Comparison of ENCODE assay signal across 19 cellular contexts in the genomic region with DNA sequence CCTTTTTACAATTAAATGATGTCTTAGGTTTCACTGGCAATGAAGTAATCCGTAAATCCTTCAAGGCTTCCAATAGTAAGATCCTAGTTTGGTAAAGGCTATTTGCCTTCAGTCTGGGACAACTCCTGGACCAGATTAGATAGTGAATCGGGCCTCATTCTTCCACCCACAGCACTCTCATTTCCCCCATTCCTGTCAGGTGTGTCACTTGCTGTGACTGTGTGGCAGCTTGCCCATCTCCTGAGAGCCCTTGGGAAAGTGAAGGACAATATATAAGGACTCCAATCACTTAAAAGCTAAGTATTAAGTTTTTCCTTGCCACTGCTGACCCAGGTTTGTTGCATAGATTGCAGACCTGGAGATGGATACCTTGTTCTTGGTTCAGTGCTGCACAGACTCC. TPM values are rescaled to one million over a fixed set of nuclear protein-coding genes. Genes with fewer than 3 reads are reported as not detected.
DNase-seq lines count a peak whose midpoint lies in the region; ATAC-seq, FAIRE-seq and TF ChIP-seq lines count a peak whose summit lies in the region.
"Had no signal": no experiment of that assay in that cellular context is flagged by ENCODE, and none has a peak within 500 bp of the region (broad histone marks: within the 10 kb centered on the region; RNA-seq: fewer than 3 reads in every experiment).

No MANE protein-coding gene starts in this region.

- intact Hi-C loops in Calu3 (cut with micrococcal nuclease; ENCODE audit: unreplicated experiment) (no loop called here), PC-3 (cut with micrococcal nuclease) (loop anchor here (10.0 kb wide), 1 partner anchor 961 kb away; no protein-coding TSS in a partner anchor), endothelial cell of umbilical vein (cut with micrococcal nuclease) (loop anchor here (10.0 kb wide), 2 partner anchors 661 to 1701 kb away; no protein-coding TSS in a partner anchor)

- ATAC-seq in PC-3 (peak; percentile 66), T-cell (replicated peaks in 1 of 4) (no peak)
- ATAC-seq: activated T-helper 17 cell treated with anti-CD3 and anti-CD28 coated beads, Interleukin-2, amount 50 U/mL, for 72 hours had no signal

- no peaks in the 10 kb centered on the region for H3K9me2 ChIP-seq in PC-3 (replicated peaks; ENCODE audit: low read length)

- WGBS in trophoblast cell (ENCODE audit: extremely low coverage, insufficient coverage, insufficient read length), result no CpG with 5 or more reads among the region's 2 CpGs

- H3K36me3 Mint-ChIP-seq in Calu3 (ENCODE audit: insufficient read depth, unreplicated experiment) (peaks cover 1% of the 10 kb centered on the region), T-cell (no peaks in the 10 kb centered on the region)

- peak overlapping the region; percentile 18 for H2BK120ac ChIP-seq in trophoblast cell (ENCODE audit: insufficient read depth, low read length, poor library complexity)

- H3K27me3 Mint-ChIP-seq in Calu3 (ENCODE audit: unreplicated experiment), result no peaks in the 10 kb centered on the region
- H3K27me3 Mint-ChIP-seq in T-cell, result peaks cover 9 to 17% of the 10 kb centered on the region in 2 donors
- H3K27me3 Mint-ChIP-seq: progenitor cell of endocrine pancreas had no signal

- no peak overlapping the region for H3K14ac ChIP-seq in trophoblast cell (ENCODE audit: low read length)

- H3K9me3 Mint-ChIP-seq in Calu3 (ENCODE audit: low read depth, unreplicated experiment) (no peaks in the 10 kb centered on the region), T-cell (no peaks in the 10 kb centered on the region)
- H3K9me3 Mint-ChIP-seq: activated T-helper 17 cell treated with anti-CD3 and anti-CD28 coated beads, Interleukin-2, amount 50 U/mL, for 72 hours had no signal

- H3K27ac ChIP-seq in PC-3 (ENCODE audit: low read length) (no peak overlapping the region), endothelial cell of umbilical vein (ENCODE audit: insufficient read depth, low read depth, low read length) (no peak overlapping the region), trophoblast cell (ENCODE audit: low read depth, low read length) (peak overlapping the region; percentile 27)
- H3K27ac ChIP-seq: cardiac muscle cell had no signal

- FAIRE-seq in endothelial cell of umbilical vein (lab: Jason Lieb, UNC), result no peak

- H3K36me3 ChIP-seq in PC-3 (ENCODE audit: low read depth, low read length) (no peaks in the 10 kb centered on the region), endothelial cell of umbilical vein (ENCODE audit: control insufficient read depth in 2 of 2, extremely low read depth in 1 of 2, insufficient read depth in 2 of 2, low read length in 2 of 2) (peaks cover 0 to under 1% of the 10 kb centered on the region in 2 experiments), trophoblast cell (ENCODE audit: control insufficient read depth in 1 of 2, insufficient read depth in 2 of 2, low read length in 2 of 2) (no peaks in the 10 kb centered on the region)
- H3K36me3 ChIP-seq: BE2C, cardiac muscle cell had no signal

- H2AK5ac ChIP-seq in trophoblast cell (ENCODE audit: low read length), result no peak overlapping the region

- H3K9me3 ChIP-seq in PC-3 (ENCODE audit: low read length) (no peaks in the 10 kb centered on the region), endothelial cell of umbilical vein (replicated peaks; ENCODE audit: control insufficient read depth, insufficient read depth, low read length) (no peaks in the 10 kb centered on the region), trophoblast cell (ENCODE audit: insufficient read depth, low read depth, low read length) (no peaks in the 10 kb centered on the region)
- H3K9me3 ChIP-seq: BE2C had no signal

- H3K23ac ChIP-seq in trophoblast cell (ENCODE audit: low read length), result no peak overlapping the region

- peak overlapping the region; percentile 6 for H2BK5ac ChIP-seq in trophoblast cell (ENCODE audit: low read depth, low read length, poor library complexity)

- H4K91ac ChIP-seq in trophoblast cell (ENCODE audit: low read depth, low read length), result no peak overlapping the region

- H3K18ac ChIP-seq in trophoblast cell (ENCODE audit: low read length), result no peak overlapping the region

- H3K27me3 ChIP-seq in PC-3 (ENCODE audit: low read length) (no peaks in the 10 kb centered on the region), endothelial cell of umbilical vein (ENCODE audit: control insufficient read depth in 2 of 2, insufficient read depth in 2 of 2, low read length in 2 of 2) (no peaks in the 10 kb centered on the region), trophoblast cell (ENCODE audit: insufficient read depth, low read length) (no peaks in the 10 kb centered on the region)
- H3K27me3 ChIP-seq: cardiac muscle cell had no signal

- peak; percentile 40 for DNase-seq in Calu3
- DNase-seq in PC-3, result peak; percentile 78
- DNase-seq in endothelial cell of umbilical vein (ENCODE audit: low read depth, low spot score), result peak; percentile 33
- DNase-seq in trophoblast cell, result peak; percentile 46 to 73
- DNase-seq in T-cell, result no peak
- no peak for DNase-seq in hepatic stellate cell (ENCODE audit: low spot score)
- DNase-seq in NCI-H1930 (lab: John Stamatoyannopoulos, UW), result no peak
- DNase-seq in SK-N-DZ (ENCODE audit: low spot score), result no peak
- DNase-seq: activated CD4-positive, alpha-beta T cell treated with anti-CD3 and anti-CD28 coated beads, Interleukin-2, amount 50 U/mL, for 48 hours; BE2C; H7; midbrain; NCI-H1092; RPMI8226; stimulated activated CD4-positive, alpha-beta T cell treated with anti-CD3 and anti-CD28 coated beads, Interleukin-2, amount 100 ng/mL, for 48 hours; T-helper 9 cell had no signal

- no peak overlapping the region for H4K8ac ChIP-seq in trophoblast cell (ENCODE audit: low read depth, low read length)

- no peaks in the 10 kb centered on the region for H3F3A ChIP-seq in PC-3 (ENCODE audit: low read length, unreplicated experiment)

- BruUV-seq in Calu3 (replicated peaks; lab: Mats Ljungman, UMichigan), result no TSS peak
- no TSS peak for BruUV-seq in PC-3 (replicated peaks; lab: Mats Ljungman, UMichigan)
- no TSS peak for BruUV-seq in endothelial cell of umbilical vein (replicated peaks; lab: Mats Ljungman, UMichigan)

- H3K4ac ChIP-seq in trophoblast cell (ENCODE audit: low read depth, low read length), result no peak overlapping the region

- no peak overlapping the region for H3K9ac ChIP-seq in PC-3 (ENCODE audit: low read length)
- H3K9ac ChIP-seq in endothelial cell of umbilical vein (replicated peaks; ENCODE audit: extremely low read depth, insufficient read depth, low read length), result no peak overlapping the region
- H3K9ac ChIP-seq in trophoblast cell (ENCODE audit: low read length), result no peak overlapping the region

- H2AFZ ChIP-seq in PC-3 (ENCODE audit: low read length) (no peak overlapping the region), endothelial cell of umbilical vein (ENCODE audit: low read depth, low read length) (no peak overlapping the region), trophoblast cell (ENCODE audit: insufficient read depth, low read length, poor library complexity) (no peak overlapping the region)

- no peaks in the 10 kb centered on the region for H4K20me1 ChIP-seq in PC-3 (ENCODE audit: low read length)
- no peaks in the 10 kb centered on the region for H4K20me1 ChIP-seq in endothelial cell of umbilical vein (replicated peaks; ENCODE audit: control insufficient read depth, extremely low read depth, insufficient read depth, low read length)

- H3K4me3 Mint-ChIP-seq in Calu3 (ENCODE audit: low read depth, unreplicated experiment) (no peak overlapping the region), T-cell (no peak overlapping the region)
- H3K4me3 Mint-ChIP-seq: activated T-helper 17 cell treated with anti-CD3 and anti-CD28 coated beads, Interleukin-2, amount 50 U/mL, for 72 hours had no signal

- H3K4me1 ChIP-seq in PC-3 (ENCODE audit: insufficient read depth, low read length), result peaks cover 25% of the 10 kb centered on the region
- H3K4me1 ChIP-seq in endothelial cell of umbilical vein (ENCODE audit: control insufficient read depth, extremely low read depth, insufficient read depth, low read length), result peaks cover 37% of the 10 kb centered on the region
- H3K4me1 ChIP-seq in trophoblast cell (ENCODE audit: control insufficient read depth in 1 of 2, insufficient read depth in 2 of 2, low read length in 2 of 2), result peaks cover 4 to 9% of the 10 kb centered on the region in 2 experiments

- H3K4me2 ChIP-seq in PC-3 (ENCODE audit: low read length), result peak overlapping the region; percentile 54
- peak overlapping the region; percentile 34 for H3K4me2 ChIP-seq in endothelial cell of umbilical vein (ENCODE audit: insufficient read depth, low read length)
- no peak overlapping the region for H3K4me2 ChIP-seq in trophoblast cell (ENCODE audit: low read length)

- H3K4me3 ChIP-seq in PC-3 (ENCODE audit: low read length), result no peak overlapping the region
- no peak overlapping the region for H3K4me3 ChIP-seq in endothelial cell of umbilical vein (replicated peaks in 1 of 3; ENCODE audit: insufficient read depth in 1 of 3, low read depth in 1 of 3, low read length in 3 of 3)
- no peak overlapping the region for H3K4me3 ChIP-seq in trophoblast cell (ENCODE audit: low read depth, low read length)
- H3K4me3 ChIP-seq: cardiac muscle cell had no signal

- TF ChIP-seq POLR2A in endothelial cell of umbilical vein (IDR thresholded peaks at IDR 0.05; ENCODE audit: low read depth, low read length), result no peak

- H3K79me2 ChIP-seq in PC-3 (ENCODE audit: low read length) (no peaks in the 10 kb centered on the region), endothelial cell of umbilical vein (ENCODE audit: control insufficient read depth, insufficient read depth, low read length) (peaks cover 6% of the 10 kb centered on the region), trophoblast cell (ENCODE audit: control insufficient read depth, insufficient read depth, low read length, poor library complexity) (no peaks in the 10 kb centered on the region)

- no peak for TF ChIP-seq CTCF in Calu3 (IDR thresholded peaks at IDR 0.05; ENCODE audit: unreplicated experiment)
- no peak for TF ChIP-seq CTCF in PC-3 (conservative IDR thresholded peaks at IDR 0.05; ENCODE audit: low read depth, low read length)
- TF ChIP-seq CTCF in endothelial cell of umbilical vein (IDR thresholded peaks at IDR 0.05; ENCODE audit: extremely low read depth in 1 of 2, insufficient read depth in 1 of 2, low read depth in 1 of 2, low read length in 2 of 2), result no peak

- dilution Hi-C loops in endothelial cell of umbilical vein (cut with MboI; ENCODE audit: extremely low pct_ligation_motif_present, low sequenced_read_pairs), result no loop called here

- no peak overlapping the region for H2BK12ac ChIP-seq in trophoblast cell (ENCODE audit: low read length)

- CTCF ChIA-PET in Calu3 (lab: Charles Lee), result no interaction called here
- CTCF ChIA-PET in PC-3 (lab: Charles Lee), result no interaction called here
- CTCF ChIA-PET in endothelial cell of umbilical vein (lab: Charles Lee), result no interaction called here
- CTCF ChIA-PET in T-cell (lab: Charles Lee), result no interaction called here

- H3K9me1 ChIP-seq in endothelial cell of umbilical vein (replicated peaks; ENCODE audit: control insufficient read depth, extremely low read depth, insufficient read depth, low read length), result no peaks in the 10 kb centered on the region

- POLR2A ChIA-PET in PC-3 (lab: Charles Lee; ENCODE audit: unreplicated experiment), result interaction anchor here (0.5 kb wide), 1 partner anchor 86 kb away, joined by 3 read pairs; no protein-coding TSS in a partner anchor
- POLR2A ChIA-PET in endothelial cell of umbilical vein (lab: Charles Lee), result no interaction called here
- POLR2A ChIA-PET in T-cell (lab: Charles Lee), result no interaction called here

- H4K12ac ChIP-seq in trophoblast cell (ENCODE audit: low read depth, low read length), result no peak overlapping the region

- H3K4me1 Mint-ChIP-seq in Calu3 (ENCODE audit: low read depth, unreplicated experiment) (peaks cover 38% of the 10 kb centered on the region), T-cell (peaks cover 0 to 6% (median 2%) of the 10 kb centered on the region in 3 donors)
- H3K4me1 Mint-ChIP-seq: activated T-helper 17 cell treated with anti-CD3 and anti-CD28 coated beads, Interleukin-2, amount 50 U/mL, for 72 hours had no signal

- H3K79me1 ChIP-seq in trophoblast cell (ENCODE audit: low read length), result peaks cover 3% of the 10 kb centered on the region

- H3K27ac Mint-ChIP-seq in Calu3 (ENCODE audit: unreplicated experiment), result peak overlapping the region; percentile 64
- no peak overlapping the region for H3K27ac Mint-ChIP-seq in T-cell
- H3K27ac Mint-ChIP-seq: activated T-helper 17 cell treated with anti-CD3 and anti-CD28 coated beads, Interleukin-2, amount 50 U/mL, for 72 hours; progenitor cell of endocrine pancreas had no signal

RNA-seq across cellular contexts. Expression of a gene that starts 3.3 kb away (rescaled TPM):
- total RNA-seq in Calu3 (2022), result 1.4 and 2.3 TPM in 2 replicates
- total RNA-seq in PC-3 (2014; rRNA removed), result 0.46 and 0.51 TPM in 2 replicates
- total RNA-seq in endothelial cell of umbilical vein, result 235 and 238 TPM in 2 replicates
- 141 and 160 TPM in 2 replicates for polyA plus RNA-seq in endothelial cell of umbilical vein
- polyA plus RNA-seq in endothelial cell of umbilical vein (2011; cell fraction: cytosol; rRNA removed), result 95.6 and 113 TPM in 2 replicates
- 127 and 148 TPM in 2 replicates for polyA plus RNA-seq in endothelial cell of umbilical vein (2011; cell fraction: nucleus; rRNA removed)
- polyA plus RNA-seq in endothelial cell of umbilical vein (2012), result 142 and 143 TPM in 2 replicates
- polyA minus RNA-seq in endothelial cell of umbilical vein, result 352 and 369 TPM in 2 replicates
- not detected for polyA minus RNA-seq in endothelial cell of umbilical vein (2011; cell fraction: cytosol; rRNA and poly(A)+ RNA removed)
- 427 and 439 TPM in 2 replicates for polyA minus RNA-seq in endothelial cell of umbilical vein (2011; cell fraction: nucleus; rRNA and poly(A)+ RNA removed)
- polyA plus RNA-seq in trophoblast cell (2013), result 20.2 and 21.5 TPM in 2 replicates
- total RNA-seq in T-cell, result under 1 TPM in 3 of 5 donors, not detected in 2; 0.30 to 0.57 (median 0.41) TPM
- 0.14 TPM in 2 replicates for polyA plus RNA-seq in SK-N-DZ (2014; cell fraction: cytosol; rRNA removed)
- polyA plus RNA-seq in SK-N-DZ (2014; cell fraction: nucleus; rRNA removed), result 0.04 and 0.16 TPM in 2 replicates
- total RNA-seq: activated T-helper 17 cell treated with anti-CD3 and anti-CD28 coated beads, Interleukin-2, amount 50 U/mL, for 72 hours had no signal

RNA-seq across cellular contexts. Expression of a gene that starts 34.2 kb away (rescaled TPM):
- 6.0 and 11.8 TPM in 2 replicates for total RNA-seq in Calu3 (2022)
- total RNA-seq in PC-3 (2014; rRNA removed), result 5.4 and 5.9 TPM in 2 replicates
- 23.0 and 23.9 TPM in 2 replicates for total RNA-seq in endothelial cell of umbilical vein
- 10.5 and 10.6 TPM in 2 replicates for polyA plus RNA-seq in endothelial cell of umbilical vein
- 2.3 and 3.1 TPM in 2 replicates for polyA plus RNA-seq in endothelial cell of umbilical vein (2011; cell fraction: cytosol; rRNA removed)
- polyA plus RNA-seq in endothelial cell of umbilical vein (2011; cell fraction: nucleus; rRNA removed), result 78.6 and 80.6 TPM in 2 replicates
- polyA plus RNA-seq in endothelial cell of umbilical vein (2012), result 5.2 and 5.6 TPM in 2 replicates
- polyA minus RNA-seq in endothelial cell of umbilical vein, result 70.2 and 95.2 TPM in 2 replicates
- polyA minus RNA-seq in endothelial cell of umbilical vein (2011; cell fraction: cytosol; rRNA and poly(A)+ RNA removed), result 2.2 TPM
- 156 and 223 TPM in 2 replicates for polyA minus RNA-seq in endothelial cell of umbilical vein (2011; cell fraction: nucleus; rRNA and poly(A)+ RNA removed)
- 6.8 and 6.9 TPM in 2 replicates for polyA plus RNA-seq in trophoblast cell (2013)
- total RNA-seq in T-cell, result under 1 TPM in 2 of 5 donors, not detected in 3; 0.09 to 0.32 TPM
- not detected in 2 replicates for polyA plus RNA-seq in SK-N-DZ (2014; cell fraction: cytosol; rRNA removed)
- 0.29 TPM in 1 of 2 replicates, not detected in the other for polyA plus RNA-seq in SK-N-DZ (2014; cell fraction: nucleus; rRNA removed)

Comparison
In these comparisons a context has a peak if more than half of its experiments do, and no peak if none do; other contexts are left out.
1. DNase-seq: peak in Calu3 (single experiment), PC-3 (single experiment), endothelial cell of umbilical vein (single experiment) and trophoblast cell (2 of 2); none in T-cell (0 of 34), hepatic stellate cell (single experiment), NCI-H1930 (0 of 2) and SK-N-DZ (single experiment).
2. RNA of a gene that starts 3.3 kb away (total RNA-seq): 235 to 238 TPM in endothelial cell of umbilical vein; 1.4 to 2.3 TPM in Calu3, 0.46 to 0.51 TPM in PC-3 and 0.30 to 0.57 TPM in T-cell; every median in the first group is over 10 times any median in the second.